17 cellular contexts compared by ENCODE assay signal in genomic region chr2:96153991-96154431, GRCh38. TPM values are rescaled to one million over a fixed set of nuclear protein-coding genes. Genes with fewer than 3 reads are reported as not detected.
DNase-seq lines count a peak whose midpoint lies in the region; ATAC-seq and TF ChIP-seq lines count a peak whose summit lies in the region.
"Had no signal": no experiment of that assay in that cellular context is flagged by ENCODE, and none has a peak within 500 bp of the region (broad histone marks: within the 10 kb centered on the region; RNA-seq: fewer than 3 reads in every experiment).

No MANE protein-coding gene starts in this region.

- H3K9me3 Mint-ChIP-seq in CD8-positive, alpha-beta T cell: no peaks in the 10 kb centered on the region
- H3K9me3 Mint-ChIP-seq in GM23338: no peaks in the 10 kb centered on the region
- no peaks in the 10 kb centered on the region for H3K9me3 Mint-ChIP-seq in nephron
- no peaks in the 10 kb centered on the region for H3K9me3 Mint-ChIP-seq in activated T-helper 1 cell treated with anti-CD3 and anti-CD28 coated beads, Interleukin-12 subunit alpha, Interleukin-12 subunit beta, Interleukin-2, Interleukin-4 antibody, amounts not matched to agents 30 ng/mL and 10 ng/mL and 1 ng/mL, durations not matched to agents 14 hours and 24 hours and 36 hours
- no peaks in the 10 kb centered on the region for H3K9me3 Mint-ChIP-seq in WTC11
- H3K9me3 Mint-ChIP-seq in activated CD8-positive, alpha-beta T cell treated with anti-CD3 and anti-CD28 coated beads, Interleukin-2, amount 10 ng/mL, durations not matched to agents 7 days and 5 days (ENCODE audit: insufficient read depth): no peaks in the 10 kb centered on the region
- H3K9me3 Mint-ChIP-seq: naive B cell had no signal

- peaks cover 80% of the 10 kb centered on the region for H3K4me1 Mint-ChIP-seq in CD8-positive, alpha-beta T cell (ENCODE audit: low read depth)
- H3K4me1 Mint-ChIP-seq in GM23338 (peaks cover 27% of the 10 kb centered on the region), T-helper 17 cell (peaks cover 30% of the 10 kb centered on the region), nephron (peaks cover 30% of the 10 kb centered on the region), WTC11 (peaks cover 28% of the 10 kb centered on the region)
- H3K4me1 Mint-ChIP-seq in activated T-helper 1 cell treated with anti-CD3 and anti-CD28 coated beads, Interleukin-12 subunit alpha, Interleukin-12 subunit beta, Interleukin-2, Interleukin-4 antibody, amounts not matched to agents 30 ng/mL and 10 ng/mL and 1 ng/mL, durations not matched to agents 14 hours and 24 hours and 36 hours (ENCODE audit: low read depth): peaks cover 68% of the 10 kb centered on the region
- H3K4me1 Mint-ChIP-seq in activated CD8-positive, alpha-beta T cell treated with anti-CD3 and anti-CD28 coated beads, Interleukin-2, amount 10 ng/mL, durations not matched to agents 7 days and 5 days (ENCODE audit: low read depth): peaks cover 66% of the 10 kb centered on the region

- ATAC-seq in CD8-positive, alpha-beta T cell: no peak
- peak; percentile 12; the same call in 2 of the 3 replicates for ATAC-seq in GM23338
- no peak for ATAC-seq in T-helper 17 cell
- no peak for ATAC-seq in WTC11
- ATAC-seq in activated CD8-positive, alpha-beta T cell treated with anti-CD3 and anti-CD28 coated beads, Interleukin-2, amount 10 ng/mL, durations not matched to agents 7 days and 5 days: no peak
- ATAC-seq: left lung had no signal

- H3K27me3 Mint-ChIP-seq in CD8-positive, alpha-beta T cell (ENCODE audit: low read depth): no peaks in the 10 kb centered on the region
- H3K27me3 Mint-ChIP-seq in GM23338 (ENCODE audit: insufficient read depth, low read depth, poor library complexity) (peaks cover 6% of the 10 kb centered on the region), T-helper 17 cell (no peaks in the 10 kb centered on the region), nephron (ENCODE audit: low read depth) (peaks cover 10% of the 10 kb centered on the region), WTC11 (ENCODE audit: low read depth) (no peaks in the 10 kb centered on the region; the same call in 1 of the 2 replicates)
- no peaks in the 10 kb centered on the region for H3K27me3 Mint-ChIP-seq in activated T-helper 1 cell treated with anti-CD3 and anti-CD28 coated beads, Interleukin-12 subunit alpha, Interleukin-12 subunit beta, Interleukin-2, Interleukin-4 antibody, amounts not matched to agents 30 ng/mL and 10 ng/mL and 1 ng/mL, durations not matched to agents 14 hours and 24 hours and 36 hours (ENCODE audit: insufficient read depth)
- no peaks in the 10 kb centered on the region for H3K27me3 Mint-ChIP-seq in activated CD8-positive, alpha-beta T cell treated with anti-CD3 and anti-CD28 coated beads, Interleukin-2, amount 10 ng/mL, durations not matched to agents 7 days and 5 days (ENCODE audit: low read depth)
- H3K27me3 Mint-ChIP-seq: naive B cell had no signal

- H3K9me2 ChIP-seq in GM23338 (ENCODE audit: insufficient read depth): no peaks in the 10 kb centered on the region

- H3K27ac ChIP-seq in CD8-positive, alpha-beta T cell (ENCODE audit: low read depth, low read length): no peak overlapping the region
- no peak overlapping the region for H3K27ac ChIP-seq in GM23338 (ENCODE audit: low read depth)
- H3K27ac ChIP-seq: dorsolateral prefrontal cortex, left lung, right atrium auricular region, SK-N-MC had no signal

- TF ChIP-seq CTCF in CD8-positive, alpha-beta T cell (IDR thresholded peaks at IDR 0.05): no peak
- TF ChIP-seq CTCF in GM23338 (conservative IDR thresholded peaks at IDR 0.05; ENCODE audit: low read depth in 2 of 2) (no peak; a peak in 1 of 4 replicates), nephron (IDR thresholded peaks at IDR 0.05; ENCODE audit: unreplicated experiment in 3 of 3) (no peak), WTC11 (IDR thresholded peaks at IDR 0.05) (no peak)

- H3K36me3 ChIP-seq in CD8-positive, alpha-beta T cell (ENCODE audit: insufficient read depth, low read length): no peaks in the 10 kb centered on the region
- no peaks in the 10 kb centered on the region for H3K36me3 ChIP-seq in GM23338 (ENCODE audit: insufficient read depth)
- H3K36me3 ChIP-seq: left lung, right atrium auricular region had no signal

- H3K27me3 ChIP-seq in CD8-positive, alpha-beta T cell (ENCODE audit: insufficient read depth, low read length): no peaks in the 10 kb centered on the region
- no peaks in the 10 kb centered on the region for H3K27me3 ChIP-seq in GM23338 (ENCODE audit: insufficient read depth)
- H3K27me3 ChIP-seq: dorsolateral prefrontal cortex, right atrium auricular region had no signal

- CTCF ChIA-PET in CD8-positive, alpha-beta T cell (lab: Charles Lee): interaction anchor here (0.7 to 22.6 kb wide), 3 partner anchors 12 to 19 kb away, joined by 3 to 775 read pairs (median 3); partner anchors contain the start of gene ASTL
- CTCF ChIA-PET in WTC11 (lab: Charles Lee): interaction anchor here (0.9 to 2.4 kb wide), 4 partner anchors 15 to 37 kb away, joined by 4 to 15 read pairs (median 6); partner anchors contain the start of gene ADRA2B
- CTCF ChIA-PET in activated CD8-positive, alpha-beta T cell treated with anti-CD3 and anti-CD28 coated beads, Interleukin-2, amount 10 ng/mL, durations not matched to agents 7 days and 5 days (lab: Charles Lee): interaction anchor here (21.7 kb wide), 1 partner anchor 19 kb away, joined by 674 read pairs; no protein-coding TSS in a partner anchor

- H4K20me1 ChIP-seq in GM23338 (replicated peaks; ENCODE audit: insufficient read depth): no peaks in the 10 kb centered on the region

- peak overlapping the region; percentile 1 for H3K27ac Mint-ChIP-seq in CD8-positive, alpha-beta T cell
- H3K27ac Mint-ChIP-seq in GM23338 (no peak overlapping the region), T-helper 17 cell (peak overlapping the region; percentile 100), nephron (peak overlapping the region in 2 of 3 experiments; percentile 41 to 43), WTC11 (no peak overlapping the region; the same call in 1 of the 2 replicates)
- H3K27ac Mint-ChIP-seq in activated T-helper 1 cell treated with anti-CD3 and anti-CD28 coated beads, Interleukin-12 subunit alpha, Interleukin-12 subunit beta, Interleukin-2, Interleukin-4 antibody, amounts not matched to agents 30 ng/mL and 10 ng/mL and 1 ng/mL, durations not matched to agents 14 hours and 24 hours and 36 hours: no peak overlapping the region
- no peak overlapping the region for H3K27ac Mint-ChIP-seq in activated CD8-positive, alpha-beta T cell treated with anti-CD3 and anti-CD28 coated beads, Interleukin-2, amount 10 ng/mL, durations not matched to agents 7 days and 5 days

- POLR2A ChIA-PET in CD8-positive, alpha-beta T cell (lab: Charles Lee): no interaction called here
- POLR2A ChIA-PET in WTC11 (lab: Charles Lee): no interaction called here
- POLR2A ChIA-PET in activated CD8-positive, alpha-beta T cell treated with anti-CD3 and anti-CD28 coated beads, Interleukin-2, amount 10 ng/mL, durations not matched to agents 7 days and 5 days (lab: Charles Lee): interaction anchor here (1.2 kb wide), 1 partner anchor 8 kb away, joined by 4 read pairs; the partner anchor contains the start of gene DUSP2

- H3K36me3 Mint-ChIP-seq in CD8-positive, alpha-beta T cell: no peaks in the 10 kb centered on the region
- H3K36me3 Mint-ChIP-seq in GM23338 (ENCODE audit: low read depth) (no peaks in the 10 kb centered on the region; the same call in 2 of the 3 replicates), T-helper 17 cell (ENCODE audit: low read depth) (no peaks in the 10 kb centered on the region), nephron (ENCODE audit: low read depth) (no peaks in the 10 kb centered on the region), WTC11 (no peaks in the 10 kb centered on the region)
- no peaks in the 10 kb centered on the region for H3K36me3 Mint-ChIP-seq in activated T-helper 1 cell treated with anti-CD3 and anti-CD28 coated beads, Interleukin-12 subunit alpha, Interleukin-12 subunit beta, Interleukin-2, Interleukin-4 antibody, amounts not matched to agents 30 ng/mL and 10 ng/mL and 1 ng/mL, durations not matched to agents 14 hours and 24 hours and 36 hours (ENCODE audit: low read depth)
- H3K36me3 Mint-ChIP-seq in activated CD8-positive, alpha-beta T cell treated with anti-CD3 and anti-CD28 coated beads, Interleukin-2, amount 10 ng/mL, durations not matched to agents 7 days and 5 days (ENCODE audit: low read depth): no peaks in the 10 kb centered on the region
- H3K36me3 Mint-ChIP-seq: naive B cell had no signal

- H3K9me3 ChIP-seq in CD8-positive, alpha-beta T cell (ENCODE audit: low read length): no peaks in the 10 kb centered on the region
- H3K9me3 ChIP-seq in T-helper 17 cell (ENCODE audit: control insufficient read depth, low read length, poor library complexity, severe bottlenecking): no peaks in the 10 kb centered on the region
- H3K9me3 ChIP-seq: left lung, right atrium auricular region had no signal

- intact Hi-C loops in CD8-positive, alpha-beta T cell (cut with DNase I, micrococcal nuclease): no loop called here
- intact Hi-C loops in activated T-helper 1 cell treated with anti-CD3 and anti-CD28 coated beads, Interleukin-12 subunit alpha, Interleukin-12 subunit beta, Interleukin-2, Interleukin-4 antibody, amounts not matched to agents 30 ng/mL and 10 ng/mL and 1 ng/mL, durations not matched to agents 14 hours and 24 hours and 36 hours (cut with micrococcal nuclease): no loop called here

- H3K4me2 ChIP-seq in GM23338: no peak overlapping the region

- no peak overlapping the region for H3K4me3 Mint-ChIP-seq in CD8-positive, alpha-beta T cell
- H3K4me3 Mint-ChIP-seq in GM23338: no peak overlapping the region
- no peak overlapping the region for H3K4me3 Mint-ChIP-seq in T-helper 17 cell
- H3K4me3 Mint-ChIP-seq in nephron: no peak overlapping the region
- no peak overlapping the region for H3K4me3 Mint-ChIP-seq in activated T-helper 1 cell treated with anti-CD3 and anti-CD28 coated beads, Interleukin-12 subunit alpha, Interleukin-12 subunit beta, Interleukin-2, Interleukin-4 antibody, amounts not matched to agents 30 ng/mL and 10 ng/mL and 1 ng/mL, durations not matched to agents 14 hours and 24 hours and 36 hours
- H3K4me3 Mint-ChIP-seq in WTC11: no peak overlapping the region
- no peak overlapping the region for H3K4me3 Mint-ChIP-seq in activated CD8-positive, alpha-beta T cell treated with anti-CD3 and anti-CD28 coated beads, Interleukin-2, amount 10 ng/mL, durations not matched to agents 7 days and 5 days
- H3K4me3 Mint-ChIP-seq: naive B cell had no signal

- peaks cover 73% of the 10 kb centered on the region for H3K4me1 ChIP-seq in CD8-positive, alpha-beta T cell (ENCODE audit: insufficient read depth, low read length)
- H3K4me1 ChIP-seq in GM23338 (ENCODE audit: insufficient read depth): peaks cover 10% of the 10 kb centered on the region
- H3K4me1 ChIP-seq: right atrium auricular region had no signal

- no peaks in the 10 kb centered on the region; the same call in 1 of the 2 replicates for H3F3A ChIP-seq in GM23338 (replicated peaks; ENCODE audit: low read depth)

- H3K79me2 ChIP-seq in GM23338 (replicated peaks; ENCODE audit: insufficient read depth): no peaks in the 10 kb centered on the region

- peak in 1 of 7 experiments; percentile 10 for DNase-seq in CD8-positive, alpha-beta T cell
- DNase-seq in GM23338 (ENCODE audit: low spot score): no peak
- DNase-seq in T-helper 17 cell: no peak
- DNase-seq in activated T-helper 1 cell treated with anti-CD3 and anti-CD28 coated beads, Interleukin-12 subunit alpha, Interleukin-12 subunit beta, Interleukin-2, Interleukin-4 antibody, amounts not matched to agents 30 ng/mL and 10 ng/mL and 1 ng/mL, durations not matched to agents 14 hours and 24 hours and 36 hours (ENCODE audit: low spot score): no peak
- DNase-seq in NCI-H2196 treated with DMSO at 0.1 percent for 48 hours (lab: John Stamatoyannopoulos, UW; ENCODE audit: unreplicated experiment): no peak
- no peak for DNase-seq in WTC11 (ENCODE audit: low spot score)
- no peak for DNase-seq in activated CD8-positive, alpha-beta T cell treated with anti-CD3 and anti-CD28 coated beads, Interleukin-2, amount 10 ng/mL, durations not matched to agents 7 days and 5 days
- DNase-seq: activated gamma-delta T cell, DMS153, naive B cell had no signal

- no peak overlapping the region for H3K4me3 ChIP-seq in CD8-positive, alpha-beta T cell (ENCODE audit: low read depth, low read length)
- H3K4me3 ChIP-seq in GM23338: no peak overlapping the region
- H3K4me3 ChIP-seq: dorsolateral prefrontal cortex, left lung, right atrium auricular region, SK-N-MC had no signal

- H2AFZ ChIP-seq in GM23338: no peak overlapping the region

RNA-seq across cellular contexts. Expression of gene DUSP2, which starts 8.8 kb away (rescaled TPM):
- total RNA-seq in CD8-positive, alpha-beta T cell: 1,000 to 10,000 TPM; 1,304 to 1,350 TPM
- 10.5 and 13.0 TPM in 2 replicates for total RNA-seq in GM23338 (2014; rRNA removed; shearing (Covaris generic))
- 6.4 and 6.6 TPM in 2 replicates for polyA plus RNA-seq in GM23338 (2016; fragmentation: Nextera tagmentation; extraction: Ambion mirVana)
- total RNA-seq in T-helper 17 cell (100 to 1,000 TPM; 240 to 319 TPM), WTC11 (2021) (4.7 to 6.8 TPM (median 5.8 TPM) in 3 replicates)
- 494 and 500 TPM in 2 replicates for total RNA-seq in activated T-helper 1 cell treated with anti-CD3 and anti-CD28 coated beads, Interleukin-12 subunit alpha, Interleukin-12 subunit beta, Interleukin-2, Interleukin-4 antibody, amounts not matched to agents 30 ng/mL and 10 ng/mL and 1 ng/mL, durations not matched to agents 14 hours and 24 hours and 36 hours
- 10 to 100 TPM; 20.3 to 21.2 TPM for total RNA-seq in activated CD8-positive, alpha-beta T cell treated with anti-CD3 and anti-CD28 coated beads, Interleukin-2, amount 10 ng/mL, durations not matched to agents 7 days and 5 days

RNA-seq across cellular contexts. Expression of gene ASTL, which starts 15.7 kb away (rescaled TPM):
- total RNA-seq in CD8-positive, alpha-beta T cell: 10 to 100 TPM; 16.6 to 17.5 TPM
- 1.6 TPM in 1 of 2 replicates, not detected in the other for total RNA-seq in GM23338 (2014; rRNA removed; shearing (Covaris generic))
- 0.23 TPM in 1 of 2 replicates, not detected in the other for polyA plus RNA-seq in GM23338 (2016; fragmentation: Nextera tagmentation; extraction: Ambion mirVana)
- 1 to 10 TPM; 4.2 to 7.9 TPM for total RNA-seq in T-helper 17 cell
- total RNA-seq in activated T-helper 1 cell treated with anti-CD3 and anti-CD28 coated beads, Interleukin-12 subunit alpha, Interleukin-12 subunit beta, Interleukin-2, Interleukin-4 antibody, amounts not matched to agents 30 ng/mL and 10 ng/mL and 1 ng/mL, durations not matched to agents 14 hours and 24 hours and 36 hours: 2.0 and 2.9 TPM in 2 replicates
- 0.69 to 1.4 TPM (median 0.79 TPM) in 3 replicates for total RNA-seq in WTC11 (2021)
- under 1 TPM in 1 of 2 experiments, not detected in 1; 0.34 TPM for total RNA-seq in activated CD8-positive, alpha-beta T cell treated with anti-CD3 and anti-CD28 coated beads, Interleukin-2, amount 10 ng/mL, durations not matched to agents 7 days and 5 days
- total RNA-seq: fibroblast of lung, left lung, NCI-H460, right atrium auricular region had no signal
- polyA plus RNA-seq: fibroblast of lung had no signal

RNA-seq across cellular contexts. Expression of gene ADRA2B, which starts 37.6 kb away (rescaled TPM):
- total RNA-seq in CD8-positive, alpha-beta T cell: 1 to 10 TPM; 2.0 TPM
- total RNA-seq in GM23338 (2014; rRNA removed; shearing (Covaris generic)): 5.9 and 7.9 TPM in 2 replicates
- 1.5 and 1.7 TPM in 2 replicates for polyA plus RNA-seq in GM23338 (2016; fragmentation: Nextera tagmentation; extraction: Ambion mirVana)
- total RNA-seq in T-helper 17 cell (1 to 10 TPM in 1 of 2 donors, under 1 TPM in 1; 0.85 to 2.8 TPM), WTC11 (2021) (4.7 to 6.3 TPM (median 5.8 TPM) in 3 replicates)
- 0.12 and 0.21 TPM in 2 replicates for total RNA-seq in activated T-helper 1 cell treated with anti-CD3 and anti-CD28 coated beads, Interleukin-12 subunit alpha, Interleukin-12 subunit beta, Interleukin-2, Interleukin-4 antibody, amounts not matched to agents 30 ng/mL and 10 ng/mL and 1 ng/mL, durations not matched to agents 14 hours and 24 hours and 36 hours
- total RNA-seq in activated CD8-positive, alpha-beta T cell treated with anti-CD3 and anti-CD28 coated beads, Interleukin-2, amount 10 ng/mL, durations not matched to agents 7 days and 5 days: under 1 TPM in 1 of 2 experiments, not detected in 1; 0.08 TPM
- total RNA-seq: fibroblast of lung, NCI-H460 had no signal

RNA-seq across cellular contexts. Expression of gene STARD7, which starts 54.6 kb away (rescaled TPM):
- total RNA-seq in CD8-positive, alpha-beta T cell: 10 to 100 TPM; 75.3 to 85.1 TPM
- 222 TPM in 2 replicates for total RNA-seq in GM23338 (2014; rRNA removed; shearing (Covaris generic))
- polyA plus RNA-seq in GM23338 (2016; fragmentation: Nextera tagmentation; extraction: Ambion mirVana): 72.0 and 72.2 TPM in 2 replicates
- total RNA-seq in T-helper 17 cell (10 to 100 TPM; 59.2 to 72.6 TPM), WTC11 (2021) (199 to 217 TPM (median 201 TPM) in 3 replicates)
- total RNA-seq in activated T-helper 1 cell treated with anti-CD3 and anti-CD28 coated beads, Interleukin-12 subunit alpha, Interleukin-12 subunit beta, Interleukin-2, Interleukin-4 antibody, amounts not matched to agents 30 ng/mL and 10 ng/mL and 1 ng/mL, durations not matched to agents 14 hours and 24 hours and 36 hours: 216 and 229 TPM in 2 replicates
- total RNA-seq in activated CD8-positive, alpha-beta T cell treated with anti-CD3 and anti-CD28 coated beads, Interleukin-2, amount 10 ng/mL, durations not matched to agents 7 days and 5 days: 100 to 1,000 TPM; 139 to 143 TPM

Comparison
In these comparisons a context has a peak if more than half of its experiments do, and no peak if none do; other contexts are left out.
1. H3K27ac Mint-ChIP-seq: peak in CD8-positive, alpha-beta T cell (single experiment), T-helper 17 cell (single experiment) and nephron (2 of 3); none in GM23338 (single experiment), activated T-helper 1 cell treated with anti-CD3 and anti-CD28 coated beads, Interleukin-12 subunit alpha, Interleukin-12 subunit beta, Interleukin-2, Interleukin-4 antibody, amounts not matched to agents 30 ng/mL and 10 ng/mL and 1 ng/mL, durations not matched to agents 14 hours and 24 hours and 36 hours (single experiment), WTC11 (single experiment) and activated CD8-positive, alpha-beta T cell treated with anti-CD3 and anti-CD28 coated beads, Interleukin-2, amount 10 ng/mL, durations not matched to agents 7 days and 5 days (single experiment).
2. RNA of gene DUSP2, which starts 8.8 kb away (total RNA-seq): 1,304 to 1,350 TPM in CD8-positive, alpha-beta T cell, 494 to 500 TPM in activated T-helper 1 cell treated with anti-CD3 and anti-CD28 coated beads, Interleukin-12 subunit alpha, Interleukin-12 subunit beta, Interleukin-2, Interleukin-4 antibody, amounts not matched to agents 30 ng/mL and 10 ng/mL and 1 ng/mL, durations not matched to agents 14 hours and 24 hours and 36 hours and 240 to 319 TPM in T-helper 17 cell; 20.3 to 21.2 TPM in activated CD8-positive, alpha-beta T cell treated with anti-CD3 and anti-CD28 coated beads, Interleukin-2, amount 10 ng/mL, durations not matched to agents 7 days and 5 days, 10.5 to 13.0 TPM in GM23338 and 4.7 to 6.8 TPM in WTC11; every median in the first group is over 10 times any median in the second.